ENCODE assay signal across 31 cellular contexts in genomic region chr11:83840326-83840725, GRCh38.
"Had no signal": no experiment of that assay in that cellular context is flagged by ENCODE, and none has a peak within 500 bp of the region (broad histone marks: within the 10 kb centered on the region; RNA-seq: fewer than 3 reads in every experiment).

No MANE protein-coding gene starts in this region.

- H3K4me1 ChIP-seq: ascending aorta, breast epithelium had no signal

- H3K4me3 ChIP-seq: adrenal gland, ascending aorta, body of pancreas, breast epithelium, cardiac muscle cell had no signal

- H3K9me3 ChIP-seq: adrenal gland, ascending aorta, body of pancreas, breast epithelium had no signal

- H3K27me3 ChIP-seq: adrenal gland, ascending aorta, body of pancreas, breast epithelium, cardiac muscle cell had no signal

- H3K36me3 ChIP-seq: adrenal gland, ascending aorta, brain microvascular endothelial cell, breast epithelium, cardiac muscle cell had no signal

- ATAC-seq: activated naive CD4-positive, alpha-beta T cell treated with anti-CD3 and anti-CD28 coated beads, Interleukin-2, amount 50 U/mL, for 72 hours; activated naive CD8-positive, alpha-beta T cell treated with anti-CD3 and anti-CD28 coated beads, Interleukin-2, amount 50 U/mL, for 24 hours; activated T-cell treated with anti-CD3 and anti-CD28 coated beads, Interleukin-2, amount 50 U/mL, for 4 hours; activated T-cell treated with anti-CD3 and anti-CD28 coated beads, Interleukin-2, amount 50 U/mL, for 72 hours; activated T-helper 17 cell treated with anti-CD3 and anti-CD28 coated beads, Interleukin-2, amount 50 U/mL, for 72 hours; body of pancreas had no signal

- DNase-seq: activated effector memory CD4-positive, alpha-beta T cell treated with anti-CD3 and anti-CD28 coated beads, Interleukin-2, amount 50 U/mL, for 16 hours; activated effector memory CD4-positive, alpha-beta T cell treated with Interleukin-2 at 50 U/mL for 16 hours; activated gamma-delta T cell; activated gamma-delta T cell treated with Interleukin-2 at 50 U/mL for 16 hours; activated naive CD4-positive, alpha-beta T cell; activated naive CD4-positive, alpha-beta T cell treated with anti-CD3 and anti-CD28 coated beads for 36 hours; activated naive CD4-positive, alpha-beta T cell treated with anti-CD3 and anti-CD28 coated beads, Interleukin-2, amount 10 ng/mL, durations not matched to agents 7 days and 5 days; activated naive CD4-positive, alpha-beta T cell treated with anti-CD3 and anti-CD28 coated beads, Interleukin-2, amount 50 U/mL, for 16 hours; activated naive CD4-positive, alpha-beta T cell treated with Interleukin-2 at 50 U/mL for 16 hours; activated naive CD8-positive, alpha-beta T cell treated with anti-CD3 and anti-CD28 coated beads for 36 hours; activated naive CD8-positive, alpha-beta T cell treated with anti-CD3 and anti-CD28 coated beads, Interleukin-2, amount 10 ng/mL, durations not matched to agents 7 days and 5 days; activated naive CD8-positive, alpha-beta T cell treated with anti-CD3 and anti-CD28 coated beads, Interleukin-2, amount 50 U/mL, for 24 hours; activated T-cell treated with anti-CD3 and anti-CD28 coated beads, Interleukin-2, amount 50 U/mL, for 24 hours; activated T-cell treated with anti-CD3 and anti-CD28 coated beads, Interleukin-2, amount 50 U/mL, for 4 hours; activated T-cell treated with anti-CD3 and anti-CD28 coated beads, Interleukin-2, amount 50 U/mL, for 48 hours; activated T-cell treated with anti-CD3 and anti-CD28 coated beads, Interleukin-2, amount 50 U/mL, for 72 hours; adrenal gland; amniotic stem cell; amygdala; anterior cingulate cortex; aorta; body of pancreas; brain microvascular endothelial cell; caudate nucleus; central memory CD4-positive, alpha-beta T cell; cerebellar nuclear complex had no signal

- H3K27ac ChIP-seq: adrenal gland, ascending aorta, body of pancreas, brain microvascular endothelial cell, breast epithelium, cardiac muscle cell had no signal
